ENCODE assay signal across 1 cellular context in the genomic region with DNA sequence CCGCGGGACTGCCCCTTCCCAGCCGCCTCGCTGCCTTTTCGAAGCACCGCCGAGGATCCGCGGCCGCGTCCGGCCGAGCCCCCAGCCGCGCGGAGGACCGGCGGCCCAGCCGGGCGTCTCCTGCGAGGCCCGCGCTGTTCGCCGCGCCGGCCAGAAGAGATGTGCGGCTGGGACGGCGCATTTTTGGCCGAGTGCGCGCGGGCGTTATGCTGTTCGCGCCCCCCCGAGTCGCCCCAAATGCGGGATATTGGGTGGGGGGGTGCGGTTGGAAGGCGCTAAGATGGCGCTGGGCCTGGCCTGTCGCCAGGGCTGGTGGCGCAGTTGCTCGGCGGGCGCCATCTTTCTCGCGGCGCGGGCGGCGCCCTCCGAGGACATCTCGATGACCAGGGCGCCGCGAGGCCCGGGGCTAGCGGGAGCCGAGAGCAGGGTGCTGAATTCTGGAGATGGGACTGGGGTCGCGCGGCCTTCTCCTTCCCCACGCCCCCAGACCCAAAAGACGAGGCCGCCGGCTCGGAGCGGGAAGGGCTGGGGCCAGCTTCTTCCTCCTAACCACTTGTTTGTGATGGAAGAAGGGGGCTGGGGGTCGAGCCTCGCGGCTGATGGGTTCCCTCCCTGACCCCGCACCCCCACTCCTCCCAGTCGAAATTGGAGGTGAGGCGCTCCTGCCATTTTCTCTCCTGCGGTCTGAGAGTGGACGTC.
A peak's percentile ranks its signal among the peaks of the same experiment; 100 is the strongest.
TF ChIP-seq lines count a peak whose summit lies in the region.

No MANE protein-coding gene starts in this region.

TF ChIP-seq in HepG2, 621 proteins besides CTCF, POLR2A, EP300 and RAD21 (continued from another document):
- TF ChIP-seq, protein P1, sequence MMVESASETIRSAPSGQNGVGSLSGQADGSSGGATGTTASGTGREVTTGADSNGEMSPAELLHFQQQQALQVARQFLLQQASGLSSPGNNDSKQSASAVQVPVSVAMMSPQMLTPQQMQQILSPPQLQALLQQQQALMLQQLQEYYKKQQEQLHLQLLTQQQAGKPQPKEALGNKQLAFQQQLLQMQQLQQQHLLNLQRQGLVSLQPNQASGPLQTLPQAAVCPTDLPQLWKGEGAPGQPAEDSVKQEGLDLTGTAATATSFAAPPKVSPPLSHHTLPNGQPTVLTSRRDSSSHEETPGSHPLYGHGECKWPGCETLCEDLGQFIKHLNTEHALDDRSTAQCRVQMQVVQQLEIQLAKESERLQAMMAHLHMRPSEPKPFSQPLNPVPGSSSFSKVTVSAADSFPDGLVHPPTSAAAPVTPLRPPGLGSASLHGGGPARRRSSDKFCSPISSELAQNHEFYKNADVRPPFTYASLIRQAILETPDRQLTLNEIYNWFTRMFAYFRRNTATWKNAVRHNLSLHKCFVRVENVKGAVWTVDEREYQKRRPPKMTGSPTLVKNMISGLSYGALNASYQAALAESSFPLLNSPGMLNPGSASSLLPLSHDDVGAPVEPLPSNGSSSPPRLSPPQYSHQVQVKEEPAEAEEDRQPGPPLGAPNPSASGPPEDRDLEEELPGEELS (CRISPR knock-in tag; IDR thresholded peaks at IDR 0.05), result peak; percentile 45; the same call in 1 of the 2 replicates
- TF ChIP-seq ZNF607 (CRISPR knock-in tag; IDR thresholded peaks at IDR 0.05; ENCODE audit: borderline replicate concordance) (peak; percentile 88), TBX2 (CRISPR knock-in tag; IDR thresholded peaks at IDR 0.05; ENCODE audit: borderline replicate concordance) (peak; percentile 69), GABPB1 (CRISPR knock-in tag; IDR thresholded peaks at IDR 0.05) (peak; percentile 77), ZNF136 (CRISPR knock-in tag; IDR thresholded peaks at IDR 0.05; ENCODE audit: low read depth) (no peak; the same call in 1 of the 2 replicates), ZNF749 (CRISPR knock-in tag; IDR thresholded peaks at IDR 0.05; ENCODE audit: borderline replicate concordance) (peak; percentile 85), ZNF781 (CRISPR knock-in tag; IDR thresholded peaks at IDR 0.05; ENCODE audit: borderline replicate concordance, not compliant biosample characterization) (peak; percentile 74), FOXA3 (CRISPR knock-in tag; IDR thresholded peaks at IDR 0.05) (peak; percentile 45), MED8 (CRISPR knock-in tag; IDR thresholded peaks at IDR 0.05; ENCODE audit: insufficient replicate concordance) (peak; percentile 81), ZNF232 (CRISPR knock-in tag; IDR thresholded peaks at IDR 0.05; ENCODE audit: borderline replicate concordance) (peak; percentile 77), MAZ (IDR thresholded peaks at IDR 0.05; ENCODE audit: borderline replicate concordance, low read depth, low read length) (no peak), MAZ (CRISPR knock-in tag; IDR thresholded peaks at IDR 0.05; ENCODE audit: low read depth) (peak; percentile 89), IKZF4 (CRISPR knock-in tag; IDR thresholded peaks at IDR 0.05; ENCODE audit: borderline replicate concordance, low read depth, not compliant biosample characterization) (peak; percentile 54), KLF11 (CRISPR knock-in tag; IDR thresholded peaks at IDR 0.05) (0 out of 2 replicates have a peak, but pooled peaks have one; percentile 46), ZNF605 (CRISPR knock-in tag; IDR thresholded peaks at IDR 0.05) (peak; percentile 94), ZFP36L1 (CRISPR knock-in tag; IDR thresholded peaks at IDR 0.05) (0 out of 2 replicates have a peak, but pooled peaks have one; percentile 32), ZNF768 (CRISPR knock-in tag; IDR thresholded peaks at IDR 0.05) (peak; percentile 87), BRD4 (CRISPR knock-in tag; IDR thresholded peaks at IDR 0.05) (peak; percentile 100), LCORL (IDR thresholded peaks at IDR 0.05) (no peak), LCORL (CRISPR knock-in tag; IDR thresholded peaks at IDR 0.05) (0 out of 2 replicates have a peak, but pooled peaks have one; percentile 55), BORCS8-MEF2B (CRISPR knock-in tag; IDR thresholded peaks at IDR 0.05) (peak; percentile 95), ZNF263 (CRISPR knock-in tag; IDR thresholded peaks at IDR 0.05) (peak; percentile 25; the same call in 1 of the 2 replicates), ZNF556 (CRISPR knock-in tag; IDR thresholded peaks at IDR 0.05; ENCODE audit: borderline replicate concordance) (peak; percentile 75; the same call in 1 of the 2 replicates)
- TF ChIP-seq, protein P2, sequence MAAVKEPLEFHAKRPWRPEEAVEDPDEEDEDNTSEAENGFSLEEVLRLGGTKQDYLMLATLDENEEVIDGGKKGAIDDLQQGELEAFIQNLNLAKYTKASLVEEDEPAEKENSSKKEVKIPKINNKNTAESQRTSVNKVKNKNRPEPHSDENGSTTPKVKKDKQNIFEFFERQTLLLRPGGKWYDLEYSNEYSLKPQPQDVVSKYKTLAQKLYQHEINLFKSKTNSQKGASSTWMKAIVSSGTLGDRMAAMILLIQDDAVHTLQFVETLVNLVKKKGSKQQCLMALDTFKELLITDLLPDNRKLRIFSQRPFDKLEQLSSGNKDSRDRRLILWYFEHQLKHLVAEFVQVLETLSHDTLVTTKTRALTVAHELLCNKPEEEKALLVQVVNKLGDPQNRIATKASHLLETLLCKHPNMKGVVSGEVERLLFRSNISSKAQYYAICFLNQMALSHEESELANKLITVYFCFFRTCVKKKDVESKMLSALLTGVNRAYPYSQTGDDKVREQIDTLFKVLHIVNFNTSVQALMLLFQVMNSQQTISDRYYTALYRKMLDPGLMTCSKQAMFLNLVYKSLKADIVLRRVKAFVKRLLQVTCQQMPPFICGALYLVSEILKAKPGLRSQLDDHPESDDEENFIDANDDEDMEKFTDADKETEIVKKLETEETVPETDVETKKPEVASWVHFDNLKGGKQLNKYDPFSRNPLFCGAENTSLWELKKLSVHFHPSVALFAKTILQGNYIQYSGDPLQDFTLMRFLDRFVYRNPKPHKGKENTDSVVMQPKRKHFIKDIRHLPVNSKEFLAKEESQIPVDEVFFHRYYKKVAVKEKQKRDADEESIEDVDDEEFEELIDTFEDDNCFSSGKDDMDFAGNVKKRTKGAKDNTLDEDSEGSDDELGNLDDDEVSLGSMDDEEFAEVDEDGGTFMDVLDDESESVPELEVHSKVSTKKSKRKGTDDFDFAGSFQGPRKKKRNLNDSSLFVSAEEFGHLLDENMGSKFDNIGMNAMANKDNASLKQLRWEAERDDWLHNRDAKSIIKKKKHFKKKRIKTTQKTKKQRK (IDR thresholded peaks at IDR 0.05; ENCODE audit: low read length), result no peak
- TF ChIP-seq, protein P3, sequence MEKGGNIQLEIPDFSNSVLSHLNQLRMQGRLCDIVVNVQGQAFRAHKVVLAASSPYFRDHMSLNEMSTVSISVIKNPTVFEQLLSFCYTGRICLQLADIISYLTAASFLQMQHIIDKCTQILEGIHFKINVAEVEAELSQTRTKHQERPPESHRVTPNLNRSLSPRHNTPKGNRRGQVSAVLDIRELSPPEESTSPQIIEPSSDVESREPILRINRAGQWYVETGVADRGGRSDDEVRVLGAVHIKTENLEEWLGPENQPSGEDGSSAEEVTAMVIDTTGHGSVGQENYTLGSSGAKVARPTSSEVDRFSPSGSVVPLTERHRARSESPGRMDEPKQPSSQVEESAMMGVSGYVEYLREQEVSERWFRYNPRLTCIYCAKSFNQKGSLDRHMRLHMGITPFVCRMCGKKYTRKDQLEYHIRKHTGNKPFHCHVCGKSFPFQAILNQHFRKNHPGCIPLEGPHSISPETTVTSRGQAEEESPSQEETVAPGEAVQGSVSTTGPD (CRISPR knock-in tag; IDR thresholded peaks at IDR 0.05), result peak; percentile 62; the same call in 1 of the 2 replicates
- TF ChIP-seq, protein P4, sequence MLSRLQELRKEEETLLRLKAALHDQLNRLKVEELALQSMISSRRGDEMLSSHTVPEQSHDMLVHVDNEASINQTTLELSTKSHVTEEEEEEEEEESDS (CRISPR knock-in tag; IDR thresholded peaks at IDR 0.05; ENCODE audit: borderline replicate concordance), result no peak; the same call in 1 of the 2 replicates
- TF ChIP-seq, protein P5, sequence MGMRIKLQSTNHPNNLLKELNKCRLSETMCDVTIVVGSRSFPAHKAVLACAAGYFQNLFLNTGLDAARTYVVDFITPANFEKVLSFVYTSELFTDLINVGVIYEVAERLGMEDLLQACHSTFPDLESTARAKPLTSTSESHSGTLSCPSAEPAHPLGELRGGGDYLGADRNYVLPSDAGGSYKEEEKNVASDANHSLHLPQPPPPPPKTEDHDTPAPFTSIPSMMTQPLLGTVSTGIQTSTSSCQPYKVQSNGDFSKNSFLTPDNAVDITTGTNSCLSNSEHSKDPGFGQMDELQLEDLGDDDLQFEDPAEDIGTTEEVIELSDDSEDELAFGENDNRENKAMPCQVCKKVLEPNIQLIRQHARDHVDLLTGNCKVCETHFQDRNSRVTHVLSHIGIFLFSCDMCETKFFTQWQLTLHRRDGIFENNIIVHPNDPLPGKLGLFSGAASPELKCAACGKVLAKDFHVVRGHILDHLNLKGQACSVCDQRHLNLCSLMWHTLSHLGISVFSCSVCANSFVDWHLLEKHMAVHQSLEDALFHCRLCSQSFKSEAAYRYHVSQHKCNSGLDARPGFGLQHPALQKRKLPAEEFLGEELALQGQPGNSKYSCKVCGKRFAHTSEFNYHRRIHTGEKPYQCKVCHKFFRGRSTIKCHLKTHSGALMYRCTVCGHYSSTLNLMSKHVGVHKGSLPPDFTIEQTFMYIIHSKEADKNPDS (CRISPR knock-in tag; IDR thresholded peaks at IDR 0.05), result 0 out of 2 replicates have a peak, but pooled peaks have one; percentile 18
- TF ChIP-seq, protein P6, sequence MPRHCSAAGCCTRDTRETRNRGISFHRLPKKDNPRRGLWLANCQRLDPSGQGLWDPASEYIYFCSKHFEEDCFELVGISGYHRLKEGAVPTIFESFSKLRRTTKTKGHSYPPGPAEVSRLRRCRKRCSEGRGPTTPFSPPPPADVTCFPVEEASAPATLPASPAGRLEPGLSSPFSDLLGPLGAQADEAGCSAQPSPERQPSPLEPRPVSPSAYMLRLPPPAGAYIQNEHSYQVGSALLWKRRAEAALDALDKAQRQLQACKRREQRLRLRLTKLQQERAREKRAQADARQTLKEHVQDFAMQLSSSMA (CRISPR knock-in tag; IDR thresholded peaks at IDR 0.05), result peak; percentile 83
- TF ChIP-seq, protein P7, sequence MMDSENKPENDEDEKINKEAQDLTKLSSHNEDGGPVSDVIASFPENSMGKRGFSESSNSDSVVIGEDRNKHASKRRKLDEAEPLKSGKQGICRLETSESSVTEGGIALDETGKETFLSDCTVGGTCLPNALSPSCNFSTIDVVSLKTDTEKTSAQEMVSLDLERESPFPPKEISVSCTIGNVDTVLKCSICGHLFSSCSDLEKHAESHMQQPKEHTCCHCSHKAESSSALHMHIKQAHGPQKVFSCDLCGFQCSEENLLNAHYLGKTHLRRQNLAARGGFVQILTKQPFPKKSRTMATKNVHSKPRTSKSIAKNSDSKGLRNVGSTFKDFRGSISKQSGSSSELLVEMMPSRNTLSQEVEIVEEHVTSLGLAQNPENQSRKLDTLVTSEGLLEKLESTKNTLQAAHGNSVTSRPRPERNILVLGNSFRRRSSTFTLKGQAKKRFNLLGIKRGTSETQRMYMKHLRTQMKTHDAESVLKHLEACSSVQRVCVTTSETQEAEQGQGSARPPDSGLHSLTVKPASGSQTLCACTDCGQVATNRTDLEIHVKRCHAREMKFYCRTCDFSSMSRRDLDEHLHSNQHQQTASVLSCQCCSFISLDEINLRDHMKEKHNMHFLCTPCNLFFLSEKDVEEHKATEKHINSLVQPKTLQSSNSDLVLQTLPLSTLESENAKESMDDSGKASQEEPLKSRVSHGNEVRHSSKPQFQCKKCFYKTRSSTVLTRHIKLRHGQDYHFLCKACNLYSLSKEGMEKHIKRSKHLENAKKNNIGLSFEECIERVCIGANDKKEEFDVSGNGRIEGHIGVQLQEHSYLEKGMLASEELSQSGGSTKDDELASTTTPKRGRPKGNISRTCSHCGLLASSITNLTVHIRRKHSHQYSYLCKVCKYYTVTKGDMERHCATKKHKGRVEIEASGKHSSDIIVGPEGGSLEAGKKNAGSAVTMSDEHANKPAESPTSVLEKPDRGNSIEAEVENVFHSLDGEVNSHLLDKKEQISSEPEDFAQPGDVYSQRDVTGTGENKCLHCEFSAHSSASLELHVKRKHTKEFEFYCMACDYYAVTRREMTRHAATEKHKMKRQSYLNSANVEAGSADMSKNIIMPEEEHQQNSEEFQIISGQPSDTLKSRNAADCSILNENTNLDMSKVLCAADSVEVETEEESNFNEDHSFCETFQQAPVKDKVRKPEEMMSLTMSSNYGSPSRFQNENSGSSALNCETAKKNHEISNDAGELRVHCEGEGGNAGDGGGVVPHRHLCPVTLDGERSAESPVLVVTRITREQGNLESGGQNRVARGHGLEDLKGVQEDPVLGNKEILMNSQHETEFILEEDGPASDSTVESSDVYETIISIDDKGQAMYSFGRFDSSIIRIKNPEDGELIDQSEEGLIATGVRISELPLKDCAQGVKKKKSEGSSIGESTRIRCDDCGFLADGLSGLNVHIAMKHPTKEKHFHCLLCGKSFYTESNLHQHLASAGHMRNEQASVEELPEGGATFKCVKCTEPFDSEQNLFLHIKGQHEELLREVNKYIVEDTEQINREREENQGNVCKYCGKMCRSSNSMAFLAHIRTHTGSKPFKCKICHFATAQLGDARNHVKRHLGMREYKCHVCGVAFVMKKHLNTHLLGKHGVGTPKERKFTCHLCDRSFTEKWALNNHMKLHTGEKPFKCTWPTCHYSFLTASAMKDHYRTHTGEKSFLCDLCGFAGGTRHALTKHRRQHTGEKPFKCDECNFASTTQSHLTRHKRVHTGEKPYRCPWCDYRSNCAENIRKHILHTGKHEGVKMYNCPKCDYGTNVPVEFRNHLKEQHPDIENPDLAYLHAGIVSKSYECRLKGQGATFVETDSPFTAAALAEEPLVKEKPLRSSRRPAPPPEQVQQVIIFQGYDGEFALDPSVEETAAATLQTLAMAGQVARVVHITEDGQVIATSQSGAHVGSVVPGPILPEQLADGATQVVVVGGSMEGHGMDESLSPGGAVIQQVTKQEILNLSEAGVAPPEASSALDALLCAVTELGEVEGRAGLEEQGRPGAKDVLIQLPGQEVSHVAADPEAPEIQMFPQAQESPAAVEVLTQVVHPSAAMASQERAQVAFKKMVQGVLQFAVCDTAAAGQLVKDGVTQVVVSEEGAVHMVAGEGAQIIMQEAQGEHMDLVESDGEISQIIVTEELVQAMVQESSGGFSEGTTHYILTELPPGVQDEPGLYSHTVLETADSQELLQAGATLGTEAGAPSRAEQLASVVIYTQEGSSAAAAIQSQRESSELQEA (CRISPR knock-in tag; IDR thresholded peaks at IDR 0.05; ENCODE audit: not compliant biosample characterization), result peak; percentile 96
